In the genomic region with DNA sequence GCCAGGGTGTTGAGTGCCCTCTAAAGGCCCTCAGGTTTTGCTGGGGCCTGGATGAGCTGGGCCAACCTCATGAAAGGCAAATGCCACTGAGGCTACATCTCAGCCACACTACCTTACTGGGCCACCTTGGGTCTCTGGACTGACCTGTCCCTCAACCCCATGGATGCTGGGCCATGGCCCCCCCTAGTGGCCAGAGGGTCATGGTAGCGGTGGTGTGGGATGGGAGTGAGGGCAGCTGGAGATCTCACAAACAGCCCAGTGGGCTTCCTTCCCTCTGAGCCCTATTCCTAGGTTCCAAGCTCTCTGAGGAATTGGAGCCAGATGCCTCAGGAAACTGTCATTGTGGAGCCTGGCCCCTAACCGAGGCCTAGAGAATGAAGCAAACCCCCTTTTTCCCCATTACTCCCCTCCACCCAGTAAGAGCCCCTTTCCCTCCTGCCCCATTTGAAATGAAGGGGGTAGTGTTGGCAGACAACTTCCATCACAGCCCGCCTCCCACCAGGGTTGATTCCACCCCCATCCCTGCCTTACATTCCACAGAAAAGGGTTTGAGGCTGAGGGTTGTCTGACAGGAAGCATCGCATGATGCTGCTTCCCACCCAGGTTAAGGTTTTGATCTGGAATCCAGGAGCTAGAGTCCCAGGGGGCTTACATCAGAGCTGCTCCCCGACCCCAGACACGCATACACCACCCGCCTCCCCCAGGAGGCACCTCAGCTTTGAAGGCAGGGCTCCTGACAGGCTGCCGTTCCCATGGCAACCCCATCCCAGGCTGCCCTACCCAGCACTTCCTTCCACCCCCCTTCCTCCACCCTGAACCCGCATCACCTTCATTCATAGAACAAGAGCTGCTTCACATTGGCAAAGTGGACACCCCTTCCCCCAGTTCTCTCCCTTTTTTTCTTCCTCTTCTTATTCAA, we compare ENCODE assay signal across 1 cellular context.
A peak's percentile ranks its signal among the peaks of the same experiment; 100 is the strongest.
TF ChIP-seq lines count a peak whose summit lies in the region.

No MANE protein-coding gene starts in this region.

TF ChIP-seq in K562, 482 proteins besides CTCF, POLR2A, EP300 and RAD21 (continued from another document):
- TF ChIP-seq, protein P1, sequence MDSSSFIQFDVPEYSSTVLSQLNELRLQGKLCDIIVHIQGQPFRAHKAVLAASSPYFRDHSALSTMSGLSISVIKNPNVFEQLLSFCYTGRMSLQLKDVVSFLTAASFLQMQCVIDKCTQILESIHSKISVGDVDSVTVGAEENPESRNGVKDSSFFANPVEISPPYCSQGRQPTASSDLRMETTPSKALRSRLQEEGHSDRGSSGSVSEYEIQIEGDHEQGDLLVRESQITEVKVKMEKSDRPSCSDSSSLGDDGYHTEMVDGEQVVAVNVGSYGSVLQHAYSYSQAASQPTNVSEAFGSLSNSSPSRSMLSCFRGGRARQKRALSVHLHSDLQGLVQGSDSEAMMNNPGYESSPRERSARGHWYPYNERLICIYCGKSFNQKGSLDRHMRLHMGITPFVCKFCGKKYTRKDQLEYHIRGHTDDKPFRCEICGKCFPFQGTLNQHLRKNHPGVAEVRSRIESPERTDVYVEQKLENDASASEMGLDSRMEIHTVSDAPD (CRISPR knock-in tag; IDR thresholded peaks at IDR 0.05): no peak
- TF ChIP-seq HCFC1 (IDR thresholded peaks at IDR 0.05; ENCODE audit: low read depth, low read length): no peak
- TF ChIP-seq FOXK1 (CRISPR knock-in tag; IDR thresholded peaks at IDR 0.05; ENCODE audit: borderline replicate concordance): no peak
- TF ChIP-seq, protein P2, sequence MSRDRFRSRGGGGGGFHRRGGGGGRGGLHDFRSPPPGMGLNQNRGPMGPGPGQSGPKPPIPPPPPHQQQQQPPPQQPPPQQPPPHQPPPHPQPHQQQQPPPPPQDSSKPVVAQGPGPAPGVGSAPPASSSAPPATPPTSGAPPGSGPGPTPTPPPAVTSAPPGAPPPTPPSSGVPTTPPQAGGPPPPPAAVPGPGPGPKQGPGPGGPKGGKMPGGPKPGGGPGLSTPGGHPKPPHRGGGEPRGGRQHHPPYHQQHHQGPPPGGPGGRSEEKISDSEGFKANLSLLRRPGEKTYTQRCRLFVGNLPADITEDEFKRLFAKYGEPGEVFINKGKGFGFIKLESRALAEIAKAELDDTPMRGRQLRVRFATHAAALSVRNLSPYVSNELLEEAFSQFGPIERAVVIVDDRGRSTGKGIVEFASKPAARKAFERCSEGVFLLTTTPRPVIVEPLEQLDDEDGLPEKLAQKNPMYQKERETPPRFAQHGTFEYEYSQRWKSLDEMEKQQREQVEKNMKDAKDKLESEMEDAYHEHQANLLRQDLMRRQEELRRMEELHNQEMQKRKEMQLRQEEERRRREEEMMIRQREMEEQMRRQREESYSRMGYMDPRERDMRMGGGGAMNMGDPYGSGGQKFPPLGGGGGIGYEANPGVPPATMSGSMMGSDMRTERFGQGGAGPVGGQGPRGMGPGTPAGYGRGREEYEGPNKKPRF (IDR thresholded peaks at IDR 0.05; ENCODE audit: low read depth, low read length): no peak
- TF ChIP-seq RBM39 (optimal IDR thresholded peaks at IDR 0.05; ENCODE audit: low read depth, low read length): no peak
- TF ChIP-seq RCOR1 (IDR thresholded peaks at IDR 0.05; ENCODE audit: borderline replicate concordance in 1 of 2, low read depth in 2 of 2, low read length in 2 of 2): peak in 1 of 2 experiments; percentile 45; a peak in 1 of 4 replicates
- TF ChIP-seq POLR2H (tag; IDR thresholded peaks at IDR 0.05; ENCODE audit: low read depth): no peak
- no peak for TF ChIP-seq RBM34 (IDR thresholded peaks at IDR 0.05; ENCODE audit: borderline replicate concordance, insufficient read depth, low read length)
- no peak for TF ChIP-seq HMG20B (CRISPR knock-in tag; IDR thresholded peaks at IDR 0.05)
- no peak for TF ChIP-seq SRF (CRISPR knock-in tag; IDR thresholded peaks at IDR 0.05)
- TF ChIP-seq, protein P3, sequence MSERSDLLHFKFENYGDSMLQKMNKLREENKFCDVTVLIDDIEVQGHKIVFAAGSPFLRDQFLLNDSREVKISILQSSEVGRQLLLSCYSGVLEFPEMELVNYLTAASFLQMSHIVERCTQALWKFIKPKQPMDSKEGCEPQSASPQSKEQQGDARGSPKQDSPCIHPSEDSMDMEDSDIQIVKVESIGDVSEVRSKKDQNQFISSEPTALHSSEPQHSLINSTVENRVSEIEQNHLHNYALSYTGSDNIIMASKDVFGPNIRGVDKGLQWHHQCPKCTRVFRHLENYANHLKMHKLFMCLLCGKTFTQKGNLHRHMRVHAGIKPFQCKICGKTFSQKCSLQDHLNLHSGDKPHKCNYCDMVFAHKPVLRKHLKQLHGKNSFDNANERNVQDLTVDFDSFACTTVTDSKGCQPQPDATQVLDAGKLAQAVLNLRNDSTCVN (CRISPR knock-in tag; IDR thresholded peaks at IDR 0.05): no peak
- TF ChIP-seq, protein P4, sequence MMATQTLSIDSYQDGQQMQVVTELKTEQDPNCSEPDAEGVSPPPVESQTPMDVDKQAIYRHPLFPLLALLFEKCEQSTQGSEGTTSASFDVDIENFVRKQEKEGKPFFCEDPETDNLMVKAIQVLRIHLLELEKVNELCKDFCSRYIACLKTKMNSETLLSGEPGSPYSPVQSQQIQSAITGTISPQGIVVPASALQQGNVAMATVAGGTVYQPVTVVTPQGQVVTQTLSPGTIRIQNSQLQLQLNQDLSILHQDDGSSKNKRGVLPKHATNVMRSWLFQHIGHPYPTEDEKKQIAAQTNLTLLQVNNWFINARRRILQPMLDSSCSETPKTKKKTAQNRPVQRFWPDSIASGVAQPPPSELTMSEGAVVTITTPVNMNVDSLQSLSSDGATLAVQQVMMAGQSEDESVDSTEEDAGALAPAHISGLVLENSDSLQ (IDR thresholded peaks at IDR 0.05): peak; percentile 72
- TF ChIP-seq MAZ (CRISPR knock-in tag; conservative IDR thresholded peaks at IDR 0.05 in 1 of 2, IDR thresholded peaks at IDR 0.05 in 1 of 2): peak in 1 of 2 experiments; percentile 57; a peak in 2 of 4 replicates
- 0 out of 2 replicates have a peak, but pooled peaks have one; percentile 29 for TF ChIP-seq KLF16 (IDR thresholded peaks at IDR 0.05)
- no peak for TF ChIP-seq ELF2 (CRISPR knock-in tag; IDR thresholded peaks at IDR 0.05)
- TF ChIP-seq NR2F6 (CRISPR knock-in tag; IDR thresholded peaks at IDR 0.05): no peak
- TF ChIP-seq, protein P5, sequence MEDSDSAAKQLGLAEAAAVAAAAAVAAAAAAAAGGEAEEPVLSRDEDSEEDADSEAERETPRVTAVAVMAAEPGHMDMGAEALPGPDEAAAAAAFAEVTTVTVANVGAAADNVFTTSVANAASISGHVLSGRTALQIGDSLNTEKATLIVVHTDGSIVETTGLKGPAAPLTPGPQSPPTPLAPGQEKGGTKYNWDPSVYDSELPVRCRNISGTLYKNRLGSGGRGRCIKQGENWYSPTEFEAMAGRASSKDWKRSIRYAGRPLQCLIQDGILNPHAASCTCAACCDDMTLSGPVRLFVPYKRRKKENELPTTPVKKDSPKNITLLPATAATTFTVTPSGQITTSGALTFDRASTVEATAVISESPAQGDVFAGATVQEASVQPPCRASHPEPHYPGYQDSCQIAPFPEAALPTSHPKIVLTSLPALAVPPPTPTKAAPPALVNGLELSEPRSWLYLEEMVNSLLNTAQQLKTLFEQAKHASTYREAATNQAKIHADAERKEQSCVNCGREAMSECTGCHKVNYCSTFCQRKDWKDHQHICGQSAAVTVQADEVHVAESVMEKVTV (CRISPR knock-in tag; IDR thresholded peaks at IDR 0.05): peak; percentile 41; the same call in 1 of the 2 replicates
- TF ChIP-seq, protein P6, sequence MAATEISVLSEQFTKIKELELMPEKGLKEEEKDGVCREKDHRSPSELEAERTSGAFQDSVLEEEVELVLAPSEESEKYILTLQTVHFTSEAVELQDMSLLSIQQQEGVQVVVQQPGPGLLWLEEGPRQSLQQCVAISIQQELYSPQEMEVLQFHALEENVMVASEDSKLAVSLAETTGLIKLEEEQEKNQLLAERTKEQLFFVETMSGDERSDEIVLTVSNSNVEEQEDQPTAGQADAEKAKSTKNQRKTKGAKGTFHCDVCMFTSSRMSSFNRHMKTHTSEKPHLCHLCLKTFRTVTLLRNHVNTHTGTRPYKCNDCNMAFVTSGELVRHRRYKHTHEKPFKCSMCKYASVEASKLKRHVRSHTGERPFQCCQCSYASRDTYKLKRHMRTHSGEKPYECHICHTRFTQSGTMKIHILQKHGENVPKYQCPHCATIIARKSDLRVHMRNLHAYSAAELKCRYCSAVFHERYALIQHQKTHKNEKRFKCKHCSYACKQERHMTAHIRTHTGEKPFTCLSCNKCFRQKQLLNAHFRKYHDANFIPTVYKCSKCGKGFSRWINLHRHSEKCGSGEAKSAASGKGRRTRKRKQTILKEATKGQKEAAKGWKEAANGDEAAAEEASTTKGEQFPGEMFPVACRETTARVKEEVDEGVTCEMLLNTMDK (IDR thresholded peaks at IDR 0.05; ENCODE audit: borderline replicate concordance, insufficient read depth, low read depth, low read length, poor library complexity, severe bottlenecking): peak; percentile 3
- TF ChIP-seq ARID2 (IDR thresholded peaks at IDR 0.05): 0 out of 2 replicates have a peak, but pooled peaks have one; percentile 35
- TF ChIP-seq, protein P7, sequence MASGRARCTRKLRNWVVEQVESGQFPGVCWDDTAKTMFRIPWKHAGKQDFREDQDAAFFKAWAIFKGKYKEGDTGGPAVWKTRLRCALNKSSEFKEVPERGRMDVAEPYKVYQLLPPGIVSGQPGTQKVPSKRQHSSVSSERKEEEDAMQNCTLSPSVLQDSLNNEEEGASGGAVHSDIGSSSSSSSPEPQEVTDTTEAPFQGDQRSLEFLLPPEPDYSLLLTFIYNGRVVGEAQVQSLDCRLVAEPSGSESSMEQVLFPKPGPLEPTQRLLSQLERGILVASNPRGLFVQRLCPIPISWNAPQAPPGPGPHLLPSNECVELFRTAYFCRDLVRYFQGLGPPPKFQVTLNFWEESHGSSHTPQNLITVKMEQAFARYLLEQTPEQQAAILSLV (tag; IDR thresholded peaks at IDR 0.05): no peak
- TF ChIP-seq, protein P8, sequence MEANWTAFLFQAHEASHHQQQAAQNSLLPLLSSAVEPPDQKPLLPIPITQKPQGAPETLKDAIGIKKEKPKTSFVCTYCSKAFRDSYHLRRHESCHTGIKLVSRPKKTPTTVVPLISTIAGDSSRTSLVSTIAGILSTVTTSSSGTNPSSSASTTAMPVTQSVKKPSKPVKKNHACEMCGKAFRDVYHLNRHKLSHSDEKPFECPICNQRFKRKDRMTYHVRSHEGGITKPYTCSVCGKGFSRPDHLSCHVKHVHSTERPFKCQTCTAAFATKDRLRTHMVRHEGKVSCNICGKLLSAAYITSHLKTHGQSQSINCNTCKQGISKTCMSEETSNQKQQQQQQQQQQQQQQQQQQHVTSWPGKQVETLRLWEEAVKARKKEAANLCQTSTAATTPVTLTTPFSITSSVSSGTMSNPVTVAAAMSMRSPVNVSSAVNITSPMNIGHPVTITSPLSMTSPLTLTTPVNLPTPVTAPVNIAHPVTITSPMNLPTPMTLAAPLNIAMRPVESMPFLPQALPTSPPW (CRISPR knock-in tag; IDR thresholded peaks at IDR 0.05): no peak
- TF ChIP-seq, protein P9, sequence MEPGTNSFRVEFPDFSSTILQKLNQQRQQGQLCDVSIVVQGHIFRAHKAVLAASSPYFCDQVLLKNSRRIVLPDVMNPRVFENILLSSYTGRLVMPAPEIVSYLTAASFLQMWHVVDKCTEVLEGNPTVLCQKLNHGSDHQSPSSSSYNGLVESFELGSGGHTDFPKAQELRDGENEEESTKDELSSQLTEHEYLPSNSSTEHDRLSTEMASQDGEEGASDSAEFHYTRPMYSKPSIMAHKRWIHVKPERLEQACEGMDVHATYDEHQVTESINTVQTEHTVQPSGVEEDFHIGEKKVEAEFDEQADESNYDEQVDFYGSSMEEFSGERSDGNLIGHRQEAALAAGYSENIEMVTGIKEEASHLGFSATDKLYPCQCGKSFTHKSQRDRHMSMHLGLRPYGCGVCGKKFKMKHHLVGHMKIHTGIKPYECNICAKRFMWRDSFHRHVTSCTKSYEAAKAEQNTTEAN (CRISPR knock-in tag; IDR thresholded peaks at IDR 0.05): no peak
